Comparison of ENCODE assay signal across 19 cellular contexts in genomic region chr1:184509105-184509504, GRCh38.
"Had no signal": no experiment of that assay in that cellular context is flagged by ENCODE, and none has a peak within 500 bp of the region (broad histone marks: within the 10 kb centered on the region; RNA-seq: fewer than 3 reads in every experiment).

No MANE protein-coding gene starts in this region.

- H3K27me3 Mint-ChIP-seq: type B pancreatic cell had no signal

- H3K9me3 ChIP-seq: colonic mucosa, heart left ventricle, sigmoid colon, thyroid gland had no signal

- H3K4me3 ChIP-seq: colonic mucosa, heart left ventricle, lung, sigmoid colon, thyroid gland had no signal

- H3K9me3 Mint-ChIP-seq: endodermal cell, nephron, type B pancreatic cell had no signal

- H3K4me3 Mint-ChIP-seq: endodermal cell, nephron, type B pancreatic cell had no signal

- DNase-seq: colonic mucosa; effector CD4-positive, alpha-beta T cell; endodermal cell; erythroblast; foreskin keratinocyte; heart left ventricle; hypothalamus; islet precursor cell; mesendoderm; occipital lobe; sigmoid colon; small intestine; stimulated activated CD4-positive, alpha-beta T cell treated with anti-CD3 and anti-CD28 coated beads, Interleukin-12 subunit alpha, Interleukin-12 subunit beta, amount 100 ng/mL, for 4 hours; stimulated activated naive CD4-positive, alpha-beta T cell treated with Interleukin-2 at 50 U/mL for 16 hours; thyroid gland had no signal

- H3K36me3 ChIP-seq: colonic mucosa, sigmoid colon, thyroid gland had no signal

- H3K27me3 ChIP-seq: colonic mucosa, foreskin keratinocyte, heart left ventricle, sigmoid colon, thyroid gland had no signal

- H3K27ac Mint-ChIP-seq: endodermal cell, nephron, type B pancreatic cell had no signal

- H3K27ac ChIP-seq: colonic mucosa, foreskin keratinocyte, thyroid gland had no signal

- ATAC-seq: foreskin keratinocyte, heart left ventricle, left lobe of liver had no signal
